ENCODE assay signal across 8 cellular contexts in genomic region chr18:5295981-5296705, GRCh38. TPM values are rescaled to one million over a fixed set of nuclear protein-coding genes. Genes with fewer than 3 reads are reported as not detected.
DNase-seq lines count a peak whose midpoint lies in the region; ATAC-seq and TF ChIP-seq lines count a peak whose summit lies in the region.

No MANE protein-coding gene starts in this region.

- H3K27ac ChIP-seq in SK-N-SH (ENCODE audit: low read depth in 2 of 2, low read length in 1 of 2) (peak overlapping the region; percentile 86 to 96), thymus (ENCODE audit: low read depth) (peak overlapping the region; percentile 100)

- H3K36me3 Mint-ChIP-seq in activated naive CD8-positive, alpha-beta T cell = peaks cover 10% of the 10 kb centered on the region
- peaks cover 12% of the 10 kb centered on the region for H3K36me3 Mint-ChIP-seq in osteocyte (ENCODE audit: unreplicated experiment)

- POLR2A ChIA-PET in SK-N-SH (lab: Yijun Ruan, JAX) = interaction anchor here (0.6 to 4.2 kb wide), 2 partner anchors 58 to 1673 kb away, joined by 3 to 30 read pairs; no protein-coding TSS in a partner anchor

- no peak for TF ChIP-seq RAD21 in SK-N-SH (IDR thresholded peaks at IDR 0.05; ENCODE audit: low read length)

- DNase-seq in NB4 (ENCODE audit: low read depth) (peak; percentile 94), SK-N-SH (peak; percentile 94), head of caudate nucleus (peak; percentile 81 to 97 (median 92)), osteocyte (ENCODE audit: extremely low spot score, unreplicated experiment) (peak; percentile 98)

- TF ChIP-seq EP300 in SK-N-SH (IDR thresholded peaks at IDR 0.05; ENCODE audit: borderline replicate concordance in 1 of 2, low read depth in 1 of 2, low read length in 1 of 2) = no peak

- peak; percentile 67 for ATAC-seq in HG02571 (IDR thresholded peaks at IDR 0.05; ENCODE audit: unreplicated experiment)

- H3K4me3 Mint-ChIP-seq in activated naive CD8-positive, alpha-beta T cell = peak overlapping the region; percentile 96
- H3K4me3 Mint-ChIP-seq in osteocyte (ENCODE audit: unreplicated experiment) = peak overlapping the region; percentile 91

- H3K9me3 Mint-ChIP-seq in activated naive CD8-positive, alpha-beta T cell (ENCODE audit: low read depth) = no peaks in the 10 kb centered on the region
- no peaks in the 10 kb centered on the region for H3K9me3 Mint-ChIP-seq in osteocyte (ENCODE audit: unreplicated experiment)

- peaks cover 34% of the 10 kb centered on the region for H3K4me1 Mint-ChIP-seq in activated naive CD8-positive, alpha-beta T cell (ENCODE audit: low read depth)
- peaks cover 16% of the 10 kb centered on the region for H3K4me1 Mint-ChIP-seq in osteocyte (ENCODE audit: unreplicated experiment)

- H2AFZ ChIP-seq in SK-N-SH (ENCODE audit: low read depth) = peak overlapping the region; percentile 84

- H3K4me1 ChIP-seq in SK-N-SH (ENCODE audit: control insufficient read depth in 1 of 2, insufficient read depth in 2 of 2, low read depth in 1 of 2, low read length in 1 of 2) (peaks cover 0 to 7% of the 10 kb centered on the region in 2 experiments; a peak in 1 of 4 replicates), thymus (ENCODE audit: control insufficient read depth, insufficient read depth, low read length) (peaks cover 6% of the 10 kb centered on the region)

- peak overlapping the region; percentile 86 for H3K9ac ChIP-seq in SK-N-SH

- H3K9me3 ChIP-seq in SK-N-SH = no peaks in the 10 kb centered on the region
- H3K9me3 ChIP-seq in thymus (ENCODE audit: control insufficient read depth) = no peaks in the 10 kb centered on the region

- 2% methylated on average over 24 of the region's 95 CpGs for WGBS in SK-N-SH (ENCODE audit: low lambda C conversion rate)
- under 1% methylated on average over 95 of the region's 95 CpGs for WGBS in thymus

- H3F3A ChIP-seq in SK-N-SH (replicated peaks; ENCODE audit: insufficient read depth) = no peaks in the 10 kb centered on the region

- H3K4me3 ChIP-seq in GM08714 (ENCODE audit: low read length) = peak overlapping the region; percentile 80
- peak overlapping the region; percentile 65 for H3K4me3 ChIP-seq in NB4 (ENCODE audit: low read depth, low read length)
- H3K4me3 ChIP-seq in SK-N-SH (ENCODE audit: low read depth in 2 of 2, low read length in 1 of 2) = peak overlapping the region; percentile 78 to 83
- peak overlapping the region; percentile 85 for H3K4me3 ChIP-seq in thymus (ENCODE audit: low read length)

- CTCF ChIA-PET in SK-N-SH (lab: Yijun Ruan, JAX) = interaction anchor here (0.7 to 1.4 kb wide), 2 partner anchors 37 to 60 kb away, joined by 3 read pairs; no protein-coding TSS in a partner anchor

- TF ChIP-seq CTCF in NB4 (IDR thresholded peaks at IDR 0.05; ENCODE audit: low read depth, low read length) (no peak), SK-N-SH (IDR thresholded peaks at IDR 0.05) (no peak), osteocyte (IDR thresholded peaks at IDR 0.05) (no peak)

- peaks cover 18% of the 10 kb centered on the region in 2 experiments for H3K36me3 ChIP-seq in SK-N-SH (replicated peaks in 1 of 2; ENCODE audit: control insufficient read depth in 1 of 2, insufficient read depth in 2 of 2, low read length in 1 of 2)
- H3K36me3 ChIP-seq in thymus (ENCODE audit: control insufficient read depth, insufficient read depth) = peaks cover 6% of the 10 kb centered on the region

- peak overlapping the region; percentile 97 for H3K4me2 ChIP-seq in SK-N-SH

- H3K27ac Mint-ChIP-seq in activated naive CD8-positive, alpha-beta T cell = peak overlapping the region; percentile 98
- peak overlapping the region; percentile 97 for H3K27ac Mint-ChIP-seq in osteocyte (ENCODE audit: unreplicated experiment)

- intact Hi-C loops in head of caudate nucleus (cut with DNase I) = loop anchor here (2.0 to 5.0 kb wide), 2 partner anchors 57 to 121 kb away; no protein-coding TSS in a partner anchor

- H3K79me2 ChIP-seq in SK-N-SH (ENCODE audit: insufficient read depth) = peaks cover 12% of the 10 kb centered on the region; the same call in 1 of the 2 replicates

- peak; percentile 43 for TF ChIP-seq POLR2A in NB4 (IDR thresholded peaks at IDR 0.05; ENCODE audit: extremely low read depth, insufficient read length)

- no peaks in the 10 kb centered on the region for H4K20me1 ChIP-seq in SK-N-SH (ENCODE audit: insufficient read depth)

- H3K27me3 Mint-ChIP-seq in activated naive CD8-positive, alpha-beta T cell = no peaks in the 10 kb centered on the region
- peaks cover 24% of the 10 kb centered on the region for H3K27me3 Mint-ChIP-seq in osteocyte (ENCODE audit: unreplicated experiment)

- no peaks in the 10 kb centered on the region for H3K9me2 ChIP-seq in SK-N-SH

- H3K27me3 ChIP-seq in SK-N-SH (ENCODE audit: insufficient read depth) (peaks cover 4% of the 10 kb centered on the region; the same call in 1 of the 2 replicates), thymus (ENCODE audit: control insufficient read depth, insufficient read depth) (no peaks in the 10 kb centered on the region)

TF ChIP-seq in SK-N-SH, 30 proteins besides CTCF, POLR2A, EP300 and RAD21:
- TF ChIP-seq EZH2phosphoT487 (IDR thresholded peaks at IDR 0.05; ENCODE audit: borderline replicate concordance, low read depth) = no peak
- no peak for TF ChIP-seq FOXJ3 (CRISPR knock-in tag; IDR thresholded peaks at IDR 0.05)
- peak; percentile 86 for TF ChIP-seq NRF1 (IDR thresholded peaks at IDR 0.05; ENCODE audit: low read depth, low read length)
- TF ChIP-seq, protein P1, sequence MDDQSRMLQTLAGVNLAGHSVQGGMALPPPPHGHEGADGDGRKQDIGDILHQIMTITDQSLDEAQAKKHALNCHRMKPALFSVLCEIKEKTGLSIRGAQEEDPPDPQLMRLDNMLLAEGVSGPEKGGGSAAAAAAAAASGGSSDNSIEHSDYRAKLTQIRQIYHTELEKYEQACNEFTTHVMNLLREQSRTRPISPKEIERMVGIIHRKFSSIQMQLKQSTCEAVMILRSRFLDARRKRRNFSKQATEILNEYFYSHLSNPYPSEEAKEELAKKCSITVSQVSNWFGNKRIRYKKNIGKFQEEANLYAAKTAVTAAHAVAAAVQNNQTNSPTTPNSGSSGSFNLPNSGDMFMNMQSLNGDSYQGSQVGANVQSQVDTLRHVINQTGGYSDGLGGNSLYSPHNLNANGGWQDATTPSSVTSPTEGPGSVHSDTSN (IDR thresholded peaks at IDR 0.05) = no peak
- TF ChIP-seq, protein P2, sequence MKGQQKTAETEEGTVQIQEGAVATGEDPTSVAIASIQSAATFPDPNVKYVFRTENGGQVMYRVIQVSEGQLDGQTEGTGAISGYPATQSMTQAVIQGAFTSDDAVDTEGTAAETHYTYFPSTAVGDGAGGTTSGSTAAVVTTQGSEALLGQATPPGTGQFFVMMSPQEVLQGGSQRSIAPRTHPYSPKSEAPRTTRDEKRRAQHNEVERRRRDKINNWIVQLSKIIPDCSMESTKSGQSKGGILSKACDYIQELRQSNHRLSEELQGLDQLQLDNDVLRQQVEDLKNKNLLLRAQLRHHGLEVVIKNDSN (IDR thresholded peaks at IDR 0.05; ENCODE audit: borderline replicate concordance, low read depth) = no peak
- TF ChIP-seq CHD2 (IDR thresholded peaks at IDR 0.05; ENCODE audit: low read length, partially characterized antibody) = peak; percentile 43
- TF ChIP-seq MXI1 (IDR thresholded peaks at IDR 0.05; ENCODE audit: low read depth, low read length) = peak; percentile 18; the same call in 1 of the 2 replicates
- TF ChIP-seq, protein P3, sequence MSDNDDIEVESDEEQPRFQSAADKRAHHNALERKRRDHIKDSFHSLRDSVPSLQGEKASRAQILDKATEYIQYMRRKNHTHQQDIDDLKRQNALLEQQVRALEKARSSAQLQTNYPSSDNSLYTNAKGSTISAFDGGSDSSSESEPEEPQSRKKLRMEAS (IDR thresholded peaks at IDR 0.05; ENCODE audit: low read depth) = peak; percentile 26; the same call in 1 of the 2 replicates
- no peak for TF ChIP-seq YY1 (IDR thresholded peaks at IDR 0.05; ENCODE audit: low read depth)
- 0 out of 2 replicates have a peak, but pooled peaks have one; percentile 29 for TF ChIP-seq RCOR1 (IDR thresholded peaks at IDR 0.05; ENCODE audit: low read length)

RNA-seq across cellular contexts. Expression of gene ZBTB14, which starts 0.6 kb away (rescaled TPM):
- polyA plus RNA-seq in SK-N-SH (2012; rRNA removed) = 4.6 and 6.8 TPM in 2 replicates
- 6.2 and 6.5 TPM in 2 replicates for polyA plus RNA-seq in SK-N-SH (2012; cell fraction: cytosol; rRNA removed)
- 8.4 and 12.5 TPM in 2 replicates for polyA plus RNA-seq in SK-N-SH (2012; cell fraction: nucleus; rRNA removed)
- 14.2 and 14.4 TPM in 2 replicates for total RNA-seq in osteocyte
- polyA plus RNA-seq in thymus = 22.3 TPM

Comparison
In these comparisons a context has a peak if more than half of its experiments do, and no peak if none do; other contexts are left out.
1. Peak in every context shown above with its lines: DNase-seq, ATAC-seq, H3K4me3 ChIP-seq and H3K27ac ChIP-seq.